13 cellular contexts compared by ENCODE assay signal in genomic region chr5:53343187-53343586, GRCh38.
DNase-seq lines count a peak whose midpoint lies in the region; TF ChIP-seq lines count a peak whose summit lies in the region.
"Had no signal": no experiment of that assay in that cellular context is flagged by ENCODE, and none has a peak within 500 bp of the region (broad histone marks: within the 10 kb centered on the region; RNA-seq: fewer than 3 reads in every experiment).

No MANE protein-coding gene starts in this region.

- H3K4me1 ChIP-seq in ACC112 (ENCODE audit: control insufficient read depth, insufficient read depth, low read length, unreplicated experiment) (peaks cover 13% of the 10 kb centered on the region), left ventricle myocardium inferior (no peaks in the 10 kb centered on the region)
- H3K4me1 ChIP-seq: BE2C, colonic mucosa, uterus had no signal

- TF ChIP-seq POLR2A in lower leg skin (IDR thresholded peaks at IDR 0.05) = no peak

- DNase-seq in HS-27A (ENCODE audit: low read depth) = peak; percentile 78
- DNase-seq in astrocyte of the spinal cord (ENCODE audit: low read depth, low spot score) = peak; percentile 97
- DNase-seq in left ventricle myocardium inferior = no peak
- no peak for DNase-seq in lower leg skin (ENCODE audit: low spot score in 2 of 2)
- DNase-seq in T-helper 2 cell = no peak
- DNase-seq in SHP77 (lab: John Stamatoyannopoulos, UW) = no peak
- no peak for DNase-seq in Ammon's horn (ENCODE audit: low spot score)
- DNase-seq: BE2C, colonic mucosa, occipital lobe, T-helper 17 cell, uterus had no signal

- intact Hi-C loops in left ventricle myocardium inferior (cut with micrococcal nuclease) (no loop called here), lower leg skin (cut with DNase I; ENCODE audit: low total_unique reads) (no loop called here)

- in situ Hi-C loops in astrocyte of the spinal cord (cut with HindIII; ENCODE audit: low sequenced_read_pairs) = no loop called here

- H3K79me2 ChIP-seq in ACC112 (ENCODE audit: control insufficient read depth, insufficient read depth, low read length, unreplicated experiment) = no peaks in the 10 kb centered on the region

- H3K27ac ChIP-seq in ACC112 (ENCODE audit: low read depth, low read length) (peak overlapping the region; percentile 55), left ventricle myocardium inferior (replicated peaks) (peak overlapping the region; percentile 2)
- H3K27ac ChIP-seq: colonic mucosa, uterus had no signal

- no peak overlapping the region for H2AFZ ChIP-seq in ACC112 (ENCODE audit: low read length, unreplicated experiment)

- no peaks in the 10 kb centered on the region for H3K27me3 ChIP-seq in ACC112 (ENCODE audit: insufficient read depth, low read length)
- H3K27me3 ChIP-seq in left ventricle myocardium inferior (ENCODE audit: low read depth) = no peaks in the 10 kb centered on the region
- H3K27me3 ChIP-seq: BE2C, colonic mucosa, uterus had no signal

- peaks cover 9% of the 10 kb centered on the region for H3K9me3 ChIP-seq in left ventricle myocardium inferior (replicated peaks)
- H3K9me3 ChIP-seq: BE2C, colonic mucosa, uterus had no signal

- H3K4me3 ChIP-seq in ACC112 (ENCODE audit: low read depth, low read length) (no peak overlapping the region), astrocyte of the spinal cord (ENCODE audit: low read depth, low read length) (no peak overlapping the region), left ventricle myocardium inferior (no peak overlapping the region), lower leg skin (ENCODE audit: low read depth, poor library complexity, severe bottlenecking) (no peak overlapping the region)
- H3K4me3 ChIP-seq: colonic mucosa, uterus had no signal

- H3K36me3 ChIP-seq in ACC112 (ENCODE audit: insufficient read depth, low read length) = no peaks in the 10 kb centered on the region
- H3K36me3 ChIP-seq in left ventricle myocardium inferior = no peaks in the 10 kb centered on the region
- H3K36me3 ChIP-seq: BE2C, colonic mucosa, uterus had no signal

- TF ChIP-seq CTCF in astrocyte of the spinal cord (IDR thresholded peaks at IDR 0.05; ENCODE audit: low read depth, low read length) = no peak
- no peak for TF ChIP-seq CTCF in left ventricle myocardium inferior (IDR thresholded peaks at IDR 0.05; ENCODE audit: borderline replicate concordance)
- TF ChIP-seq CTCF in lower leg skin (IDR thresholded peaks at IDR 0.05) = no peak

- WGBS in lower leg skin, 2 donors = 25 to 35% methylated on average over 2 of the region's 2 CpGs

Comparison
In these comparisons a context has a peak if more than half of its experiments do, and no peak if none do; other contexts are left out.
1. DNase-seq: peak in HS-27A (single experiment) and astrocyte of the spinal cord (single experiment); none in left ventricle myocardium inferior (single experiment), lower leg skin (0 of 2), T-helper 2 cell (0 of 5), SHP77 (0 of 2) and Ammon's horn (single experiment).